ENCODE assay signal across 1 cellular context in genomic region chr11:61682093-61682732, GRCh38.
TF ChIP-seq lines count a peak whose summit lies in the region.

No MANE protein-coding gene starts in this region.

TF ChIP-seq in HepG2, 621 proteins besides CTCF, POLR2A, EP300 and RAD21 (continued from another document and continues in another):
- TF ChIP-seq HMGXB4 (CRISPR knock-in tag; IDR thresholded peaks at IDR 0.05; ENCODE audit: borderline replicate concordance in 1 of 2, low read depth in 1 of 2), result peak in 1 of 2 experiments; percentile 71; a peak in 3 of 4 replicates
- TF ChIP-seq IKZF5 (CRISPR knock-in tag; IDR thresholded peaks at IDR 0.05), result peak; percentile 84
- no peak for TF ChIP-seq DDIT3 (CRISPR knock-in tag; IDR thresholded peaks at IDR 0.05)
- TF ChIP-seq FUBP1 (CRISPR knock-in tag; IDR thresholded peaks at IDR 0.05; ENCODE audit: borderline replicate concordance), result peak; percentile 96; the same call in 1 of the 2 replicates
- TF ChIP-seq MLXIP (CRISPR knock-in tag; IDR thresholded peaks at IDR 0.05; ENCODE audit: borderline replicate concordance), result 0 out of 2 replicates have a peak, but pooled peaks have one; percentile 71
- TF ChIP-seq ZNF768 (CRISPR knock-in tag; IDR thresholded peaks at IDR 0.05), result peak; percentile 58
- TF ChIP-seq ZNF326 (CRISPR knock-in tag; IDR thresholded peaks at IDR 0.05; ENCODE audit: borderline replicate concordance), result no peak
- no peak for TF ChIP-seq ZNF329 (CRISPR knock-in tag; IDR thresholded peaks at IDR 0.05; ENCODE audit: low read depth)
- peak; percentile 38; the same call in 1 of the 2 replicates for TF ChIP-seq ZNF710 (CRISPR knock-in tag; IDR thresholded peaks at IDR 0.05; ENCODE audit: borderline replicate concordance)
- TF ChIP-seq ZNF232 (CRISPR knock-in tag; IDR thresholded peaks at IDR 0.05; ENCODE audit: borderline replicate concordance), result peak; percentile 71; the same call in 1 of the 2 replicates
- TF ChIP-seq, protein P1, sequence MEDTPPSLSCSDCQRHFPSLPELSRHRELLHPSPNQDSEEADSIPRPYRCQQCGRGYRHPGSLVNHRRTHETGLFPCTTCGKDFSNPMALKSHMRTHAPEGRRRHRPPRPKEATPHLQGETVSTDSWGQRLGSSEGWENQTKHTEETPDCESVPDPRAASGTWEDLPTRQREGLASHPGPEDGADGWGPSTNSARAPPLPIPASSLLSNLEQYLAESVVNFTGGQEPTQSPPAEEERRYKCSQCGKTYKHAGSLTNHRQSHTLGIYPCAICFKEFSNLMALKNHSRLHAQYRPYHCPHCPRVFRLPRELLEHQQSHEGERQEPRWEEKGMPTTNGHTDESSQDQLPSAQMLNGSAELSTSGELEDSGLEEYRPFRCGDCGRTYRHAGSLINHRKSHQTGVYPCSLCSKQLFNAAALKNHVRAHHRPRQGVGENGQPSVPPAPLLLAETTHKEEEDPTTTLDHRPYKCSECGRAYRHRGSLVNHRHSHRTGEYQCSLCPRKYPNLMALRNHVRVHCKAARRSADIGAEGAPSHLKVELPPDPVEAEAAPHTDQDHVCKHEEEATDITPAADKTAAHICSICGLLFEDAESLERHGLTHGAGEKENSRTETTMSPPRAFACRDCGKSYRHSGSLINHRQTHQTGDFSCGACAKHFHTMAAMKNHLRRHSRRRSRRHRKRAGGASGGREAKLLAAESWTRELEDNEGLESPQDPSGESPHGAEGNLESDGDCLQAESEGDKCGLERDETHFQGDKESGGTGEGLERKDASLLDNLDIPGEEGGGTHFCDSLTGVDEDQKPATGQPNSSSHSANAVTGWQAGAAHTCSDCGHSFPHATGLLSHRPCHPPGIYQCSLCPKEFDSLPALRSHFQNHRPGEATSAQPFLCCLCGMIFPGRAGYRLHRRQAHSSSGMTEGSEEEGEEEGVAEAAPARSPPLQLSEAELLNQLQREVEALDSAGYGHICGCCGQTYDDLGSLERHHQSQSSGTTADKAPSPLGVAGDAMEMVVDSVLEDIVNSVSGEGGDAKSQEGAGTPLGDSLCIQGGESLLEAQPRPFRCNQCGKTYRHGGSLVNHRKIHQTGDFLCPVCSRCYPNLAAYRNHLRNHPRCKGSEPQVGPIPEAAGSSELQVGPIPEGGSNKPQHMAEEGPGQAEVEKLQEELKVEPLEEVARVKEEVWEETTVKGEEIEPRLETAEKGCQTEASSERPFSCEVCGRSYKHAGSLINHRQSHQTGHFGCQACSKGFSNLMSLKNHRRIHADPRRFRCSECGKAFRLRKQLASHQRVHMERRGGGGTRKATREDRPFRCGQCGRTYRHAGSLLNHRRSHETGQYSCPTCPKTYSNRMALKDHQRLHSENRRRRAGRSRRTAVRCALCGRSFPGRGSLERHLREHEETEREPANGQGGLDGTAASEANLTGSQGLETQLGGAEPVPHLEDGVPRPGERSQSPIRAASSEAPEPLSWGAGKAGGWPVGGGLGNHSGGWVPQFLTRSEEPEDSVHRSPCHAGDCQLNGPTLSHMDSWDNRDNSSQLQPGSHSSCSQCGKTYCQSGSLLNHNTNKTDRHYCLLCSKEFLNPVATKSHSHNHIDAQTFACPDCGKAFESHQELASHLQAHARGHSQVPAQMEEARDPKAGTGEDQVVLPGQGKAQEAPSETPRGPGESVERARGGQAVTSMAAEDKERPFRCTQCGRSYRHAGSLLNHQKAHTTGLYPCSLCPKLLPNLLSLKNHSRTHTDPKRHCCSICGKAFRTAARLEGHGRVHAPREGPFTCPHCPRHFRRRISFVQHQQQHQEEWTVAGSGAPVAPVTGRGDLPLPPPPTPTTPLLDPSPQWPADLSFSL (CRISPR knock-in tag; IDR thresholded peaks at IDR 0.05), result no peak
- TF ChIP-seq, protein P2, sequence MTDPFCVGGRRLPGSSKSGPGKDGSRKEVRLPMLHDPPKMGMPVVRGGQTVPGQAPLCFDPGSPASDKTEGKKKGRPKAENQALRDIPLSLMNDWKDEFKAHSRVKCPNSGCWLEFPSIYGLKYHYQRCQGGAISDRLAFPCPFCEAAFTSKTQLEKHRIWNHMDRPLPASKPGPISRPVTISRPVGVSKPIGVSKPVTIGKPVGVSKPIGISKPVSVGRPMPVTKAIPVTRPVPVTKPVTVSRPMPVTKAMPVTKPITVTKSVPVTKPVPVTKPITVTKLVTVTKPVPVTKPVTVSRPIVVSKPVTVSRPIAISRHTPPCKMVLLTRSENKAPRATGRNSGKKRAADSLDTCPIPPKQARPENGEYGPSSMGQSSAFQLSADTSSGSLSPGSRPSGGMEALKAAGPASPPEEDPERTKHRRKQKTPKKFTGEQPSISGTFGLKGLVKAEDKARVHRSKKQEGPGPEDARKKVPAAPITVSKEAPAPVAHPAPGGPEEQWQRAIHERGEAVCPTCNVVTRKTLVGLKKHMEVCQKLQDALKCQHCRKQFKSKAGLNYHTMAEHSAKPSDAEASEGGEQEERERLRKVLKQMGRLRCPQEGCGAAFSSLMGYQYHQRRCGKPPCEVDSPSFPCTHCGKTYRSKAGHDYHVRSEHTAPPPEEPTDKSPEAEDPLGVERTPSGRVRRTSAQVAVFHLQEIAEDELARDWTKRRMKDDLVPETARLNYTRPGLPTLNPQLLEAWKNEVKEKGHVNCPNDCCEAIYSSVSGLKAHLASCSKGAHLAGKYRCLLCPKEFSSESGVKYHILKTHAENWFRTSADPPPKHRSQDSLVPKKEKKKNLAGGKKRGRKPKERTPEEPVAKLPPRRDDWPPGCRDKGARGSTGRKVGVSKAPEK (CRISPR knock-in tag; IDR thresholded peaks at IDR 0.05; ENCODE audit: borderline replicate concordance), result no peak
- TF ChIP-seq, protein P3, sequence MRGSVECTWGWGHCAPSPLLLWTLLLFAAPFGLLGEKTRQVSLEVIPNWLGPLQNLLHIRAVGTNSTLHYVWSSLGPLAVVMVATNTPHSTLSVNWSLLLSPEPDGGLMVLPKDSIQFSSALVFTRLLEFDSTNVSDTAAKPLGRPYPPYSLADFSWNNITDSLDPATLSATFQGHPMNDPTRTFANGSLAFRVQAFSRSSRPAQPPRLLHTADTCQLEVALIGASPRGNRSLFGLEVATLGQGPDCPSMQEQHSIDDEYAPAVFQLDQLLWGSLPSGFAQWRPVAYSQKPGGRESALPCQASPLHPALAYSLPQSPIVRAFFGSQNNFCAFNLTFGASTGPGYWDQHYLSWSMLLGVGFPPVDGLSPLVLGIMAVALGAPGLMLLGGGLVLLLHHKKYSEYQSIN (CRISPR knock-in tag; IDR thresholded peaks at IDR 0.05; ENCODE audit: borderline replicate concordance), result no peak
- no peak for TF ChIP-seq HOXA7 (CRISPR knock-in tag; IDR thresholded peaks at IDR 0.05)
- no peak for TF ChIP-seq ZNF17 (CRISPR knock-in tag; IDR thresholded peaks at IDR 0.05)
- peak; percentile 94; the same call in 1 of the 2 replicates for TF ChIP-seq ZNF878 (CRISPR knock-in tag; IDR thresholded peaks at IDR 0.05)
